ENCODE assay signal across 8 cellular contexts in genomic region chr1:1573843-1574720, GRCh38. TPM values are rescaled to one million over a fixed set of nuclear protein-coding genes. Genes with fewer than 3 reads are reported as not detected.
A peak's percentile ranks its signal among the peaks of the same experiment; 100 is the strongest.
DNase-seq lines count a peak whose midpoint lies in the region; ATAC-seq lines count a peak whose summit lies in the region.

No MANE protein-coding gene starts in this region.

- peaks cover 4% of the 10 kb centered on the region for H3K4me1 ChIP-seq in mesodermal cell (ENCODE audit: control insufficient read depth, insufficient read depth, low read length, poor library complexity, severe bottlenecking)

- H3K4me3 ChIP-seq in mesodermal cell (ENCODE audit: extremely low read depth, insufficient read depth, low read length, poor library complexity, severe bottlenecking) = peak overlapping the region; percentile 94

- WGBS in mesodermal cell (ENCODE audit: insufficient coverage in 2 of 2), 2 experiments = 0% methylated on average over 71 to 79 of the region's 96 CpGs

- no peaks in the 10 kb centered on the region for H3K9me3 ChIP-seq in mesodermal cell (ENCODE audit: control insufficient read depth, low read length)

- H3K27ac ChIP-seq in mesodermal cell (ENCODE audit: low read depth, low read length, severe bottlenecking) = peak overlapping the region; percentile 97

- peaks cover 55% of the 10 kb centered on the region for H3K36me3 Mint-ChIP-seq in effector memory CD8-positive, alpha-beta T cell (ENCODE audit: insufficient read depth)

- DNase-seq in Ammon's horn (ENCODE audit: low spot score) (peak; percentile 54), NCI-H2196 treated with DMSO at 0.1 percent for 48 hours (lab: John Stamatoyannopoulos, UW; ENCODE audit: unreplicated experiment) (peak; percentile 69)
- peak; percentile 6 to 59 for DNase-seq in activated CD4-positive, alpha-beta T cell treated with anti-CD3 and anti-CD28 coated beads, Interleukin-2, amount 50 U/mL, for 24 hours (ENCODE audit: low read depth in 1 of 2, low spot score in 1 of 2)
- DNase-seq in effector memory CD8-positive, alpha-beta T cell = peak; percentile 14 to 75 (median 65)
- peak; percentile 75 for DNase-seq in stimulated activated CD8-positive, alpha-beta memory T cell treated with anti-CD3 and anti-CD28 coated beads, Interleukin-4, amount 100 ng/mL, for 48 hours

- no peaks in the 10 kb centered on the region for H3K27me3 Mint-ChIP-seq in effector memory CD8-positive, alpha-beta T cell

- peaks cover 37% of the 10 kb centered on the region for H3K36me3 ChIP-seq in mesodermal cell (ENCODE audit: control insufficient read depth, insufficient read depth, low read length)

- no peaks in the 10 kb centered on the region for H3K9me3 Mint-ChIP-seq in effector memory CD8-positive, alpha-beta T cell

- peak overlapping the region; percentile 100 for H3K27ac Mint-ChIP-seq in effector memory CD8-positive, alpha-beta T cell

- ATAC-seq in GM18861 (IDR thresholded peaks at IDR 0.05; ENCODE audit: unreplicated experiment) (peak; percentile 53), HG03066 (IDR thresholded peaks at IDR 0.05; ENCODE audit: low read depth, unreplicated experiment) (peak; percentile 48)
- ATAC-seq in effector memory CD8-positive, alpha-beta T cell (replicated peaks) = peak; percentile 78

- peak overlapping the region; percentile 94 to 96 for H3K4me3 Mint-ChIP-seq in effector memory CD8-positive, alpha-beta T cell

- H3K4me1 Mint-ChIP-seq in effector memory CD8-positive, alpha-beta T cell (ENCODE audit: low read depth in 2 of 2) = peaks cover 27 to 29% of the 10 kb centered on the region in 2 donors

RNA-seq across cellular contexts. Expression of gene SSU72, which starts 0.6 kb away (rescaled TPM):
- polyA plus RNA-seq in mesodermal cell (2013, experiment 1 of 2) = 130 TPM
- polyA plus RNA-seq in mesodermal cell (2013, experiment 2 of 2) = 125 TPM

RNA-seq across cellular contexts. Expression of gene FNDC10, which starts 25.9 kb away (rescaled TPM):
- 4.2 TPM for polyA plus RNA-seq in mesodermal cell (2013, experiment 1 of 2)
- 4.1 TPM for polyA plus RNA-seq in mesodermal cell (2013, experiment 2 of 2)

RNA-seq across cellular contexts. Expression of gene TMEM240, which starts 33.7 kb away (rescaled TPM):
- 9.3 TPM for polyA plus RNA-seq in mesodermal cell (2013, experiment 1 of 2)
- polyA plus RNA-seq in mesodermal cell (2013, experiment 2 of 2) = 8.6 TPM

RNA-seq across cellular contexts. Expression of gene MIB2, which starts 41.2 kb away (rescaled TPM):
- 46.6 TPM for polyA plus RNA-seq in mesodermal cell (2013, experiment 1 of 2)
- polyA plus RNA-seq in mesodermal cell (2013, experiment 2 of 2) = 34.3 TPM

RNA-seq across cellular contexts. Expression of gene MMP23B, which starts 57.9 kb away (rescaled TPM):
- 29.6 TPM for polyA plus RNA-seq in mesodermal cell (2013, experiment 1 of 2)
- 25.3 TPM for polyA plus RNA-seq in mesodermal cell (2013, experiment 2 of 2)

Comparison
In these comparisons a context has a peak if more than half of its experiments do, and no peak if none do; other contexts are left out.
1. Peak in every context shown above with its lines: DNase-seq, ATAC-seq, H3K4me3 ChIP-seq and H3K27ac ChIP-seq.